Comparison of ENCODE assay signal across 7 cellular contexts in genomic region chr1:230499496-230499895, GRCh38.
"Had no signal": no experiment of that assay in that cellular context is flagged by ENCODE, and none has a peak within 500 bp of the region (broad histone marks: within the 10 kb centered on the region; RNA-seq: fewer than 3 reads in every experiment).

No MANE protein-coding gene starts in this region.

- H3K27ac ChIP-seq: HL-60 had no signal

- DNase-seq: H9, HCEC 1CT, HFFc6, KBM-7 had no signal

- ATAC-seq: GM23338, HepG2 had no signal
